Comparison of ENCODE assay signal across 10 cellular contexts in genomic region chr14:103541944-103542544, GRCh38. TPM values are rescaled to one million over a fixed set of nuclear protein-coding genes. Genes with fewer than 3 reads are reported as not detected.
DNase-seq lines count a peak whose midpoint lies in the region; ATAC-seq and TF ChIP-seq lines count a peak whose summit lies in the region.
"Had no signal": no experiment of that assay in that cellular context is flagged by ENCODE, and none has a peak within 500 bp of the region (broad histone marks: within the 10 kb centered on the region; RNA-seq: fewer than 3 reads in every experiment).

No MANE protein-coding gene starts in this region.

- H3K9me3 Mint-ChIP-seq in activated CD4-positive, alpha-beta T cell treated with anti-CD3 and anti-CD28 coated beads for 36 hours (ENCODE audit: low read depth), result no peaks in the 10 kb centered on the region
- no peaks in the 10 kb centered on the region for H3K9me3 Mint-ChIP-seq in CD4-positive, alpha-beta T cell
- H3K9me3 Mint-ChIP-seq: activated naive CD4-positive, alpha-beta T cell treated with anti-CD3 and anti-CD28 coated beads, Interleukin-2, amount 10 ng/mL, durations not matched to agents 7 days and 5 days; nephron progenitor cell had no signal

- no peaks in the 10 kb centered on the region for H3K9me2 ChIP-seq in PC-3 (replicated peaks; ENCODE audit: low read length)

- CTCF ChIA-PET in PC-3 (lab: Charles Lee), result interaction anchor here (1.4 kb wide), 1 partner anchor 21 kb away, joined by 7 read pairs; no protein-coding TSS in a partner anchor
- CTCF ChIA-PET in activated CD4-positive, alpha-beta T cell treated with anti-CD3 and anti-CD28 coated beads for 36 hours (lab: Charles Lee), result interaction anchor here (0.5 to 1.1 kb wide), 2 partner anchors 21 to 55 kb away, joined by 3 to 4 read pairs; no protein-coding TSS in a partner anchor
- CTCF ChIA-PET in CD4-positive, alpha-beta T cell (lab: Charles Lee), result no interaction called here

- H3K4me1 ChIP-seq in PC-3 (ENCODE audit: insufficient read depth, low read length) (peaks cover 47% of the 10 kb centered on the region), gastroesophageal sphincter (peaks cover 31 to 100% (median 78%) of the 10 kb centered on the region in 3 donors), neuronal stem cell (ENCODE audit: control insufficient read depth in 2 of 2, insufficient read depth in 1 of 2, low read depth in 1 of 2, low read length in 2 of 2) (peaks cover 39 to 66% of the 10 kb centered on the region in 2 donors)

- H3K23ac ChIP-seq in neuronal stem cell (ENCODE audit: low read depth, low read length, poor library complexity), result peak overlapping the region; percentile 12

- H3K4ac ChIP-seq in neuronal stem cell (ENCODE audit: low read length), result peak overlapping the region; percentile 99

- H3K14ac ChIP-seq in neuronal stem cell (ENCODE audit: low read length), result peak overlapping the region; percentile 100

- no peak overlapping the region for H3K27ac Mint-ChIP-seq in activated CD4-positive, alpha-beta T cell treated with anti-CD3 and anti-CD28 coated beads for 36 hours
- no peak overlapping the region for H3K27ac Mint-ChIP-seq in CD4-positive, alpha-beta T cell
- H3K27ac Mint-ChIP-seq: activated naive CD4-positive, alpha-beta T cell treated with anti-CD3 and anti-CD28 coated beads, Interleukin-2, amount 10 ng/mL, durations not matched to agents 7 days and 5 days; nephron progenitor cell had no signal

- POLR2A ChIA-PET in PC-3 (lab: Charles Lee; ENCODE audit: unreplicated experiment), result no interaction called here
- POLR2A ChIA-PET in activated CD4-positive, alpha-beta T cell treated with anti-CD3 and anti-CD28 coated beads for 36 hours (lab: Charles Lee), result interaction anchor here (1.1 kb wide), 1 partner anchor 10 kb away, joined by 4 read pairs; no protein-coding TSS in a partner anchor
- POLR2A ChIA-PET in CD4-positive, alpha-beta T cell (lab: Charles Lee), result interaction anchor here (1.2 kb wide), 2 partner anchors 12 to 21 kb away, joined by 4 read pairs; partner anchors contain the start of gene TRMT61A

- H3K79me1 ChIP-seq in neuronal stem cell (ENCODE audit: low read depth, low read length), result peaks cover 8% of the 10 kb centered on the region

- no peak for TF ChIP-seq EP300 in gastroesophageal sphincter (IDR thresholded peaks at IDR 0.05)

- H4K8ac ChIP-seq in neuronal stem cell (ENCODE audit: low read depth, low read length), result peak overlapping the region; percentile 92

- ATAC-seq in PC-3 (no peak), gastroesophageal sphincter (peak; percentile 14)
- no peak for ATAC-seq in activated CD4-positive, alpha-beta T cell treated with anti-CD3 and anti-CD28 coated beads for 36 hours
- ATAC-seq in CD4-positive, alpha-beta T cell (ENCODE audit: poor library complexity), result no peak

- H3K4me1 Mint-ChIP-seq in activated CD4-positive, alpha-beta T cell treated with anti-CD3 and anti-CD28 coated beads for 36 hours, result no peaks in the 10 kb centered on the region
- H3K4me1 Mint-ChIP-seq in CD4-positive, alpha-beta T cell (ENCODE audit: low read depth), result no peaks in the 10 kb centered on the region
- H3K4me1 Mint-ChIP-seq: activated naive CD4-positive, alpha-beta T cell treated with anti-CD3 and anti-CD28 coated beads, Interleukin-2, amount 10 ng/mL, durations not matched to agents 7 days and 5 days had no signal

- H3K36me3 ChIP-seq in PC-3 (ENCODE audit: low read depth, low read length) (no peaks in the 10 kb centered on the region), gastroesophageal sphincter (no peaks in the 10 kb centered on the region), neuronal stem cell (replicated peaks in 1 of 2; ENCODE audit: control insufficient read depth in 2 of 2, insufficient read depth in 2 of 2, low read length in 2 of 2) (no peaks in the 10 kb centered on the region)

- peak overlapping the region; percentile 21; the same call in 1 of the 2 replicates for H3K4me2 ChIP-seq in PC-3 (ENCODE audit: low read length)
- peak overlapping the region; percentile 73 for H3K4me2 ChIP-seq in neuronal stem cell (ENCODE audit: insufficient read depth, low read length, poor library complexity, severe bottlenecking)

- intact Hi-C loops in PC-3 (cut with micrococcal nuclease), result no loop called here
- intact Hi-C loops in activated CD4-positive, alpha-beta T cell treated with anti-CD3 and anti-CD28 coated beads for 36 hours (cut with DNase I, micrococcal nuclease), result no loop called here
- intact Hi-C loops in CD4-positive, alpha-beta T cell (cut with DNase I, micrococcal nuclease), result no loop called here

- no peak overlapping the region for H3K4me3 Mint-ChIP-seq in activated CD4-positive, alpha-beta T cell treated with anti-CD3 and anti-CD28 coated beads for 36 hours
- H3K4me3 Mint-ChIP-seq in CD4-positive, alpha-beta T cell, result no peak overlapping the region
- H3K4me3 Mint-ChIP-seq: activated naive CD4-positive, alpha-beta T cell treated with anti-CD3 and anti-CD28 coated beads, Interleukin-2, amount 10 ng/mL, durations not matched to agents 7 days and 5 days; nephron progenitor cell had no signal

- peak overlapping the region; percentile 98 for H2BK15ac ChIP-seq in neuronal stem cell (ENCODE audit: low read length)

- no peaks in the 10 kb centered on the region for H3K27me3 ChIP-seq in PC-3 (ENCODE audit: low read length)
- H3K27me3 ChIP-seq in gastroesophageal sphincter, result no peaks in the 10 kb centered on the region
- H3K27me3 ChIP-seq in neuronal stem cell (ENCODE audit: control insufficient read depth in 3 of 3, insufficient read depth in 3 of 3, low read depth in 1 of 3, low read length in 3 of 3), result no peaks in the 10 kb centered on the region
- peaks cover 8% of the 10 kb centered on the region for H3K27me3 ChIP-seq in CD4-positive, alpha-beta T cell (ENCODE audit: control insufficient read depth, insufficient read depth, low read length)

- peak overlapping the region; percentile 100 for H2BK12ac ChIP-seq in neuronal stem cell (ENCODE audit: low read length)

- peak overlapping the region; percentile 96 for H3K27ac ChIP-seq in PC-3 (ENCODE audit: low read length)
- H3K27ac ChIP-seq in gastroesophageal sphincter, result peak overlapping the region; percentile 62 to 96 (median 92)
- peak overlapping the region; percentile 82 for H3K27ac ChIP-seq in neuronal stem cell (replicated peaks; ENCODE audit: low read length)
- H3K27ac ChIP-seq in CD4-positive, alpha-beta T cell (ENCODE audit: low read depth, low read length), result no peak overlapping the region

- no peaks in the 10 kb centered on the region for H3K79me2 ChIP-seq in PC-3 (ENCODE audit: low read length)

- no CpG with 5 or more reads among the region's 24 CpGs for WGBS in gastroesophageal sphincter (ENCODE audit: low coverage in 1 of 2), 2 donors
- no CpG with 5 or more reads among the region's 24 CpGs for WGBS in neuronal stem cell (ENCODE audit: extremely low coverage in 2 of 2, insufficient read length in 2 of 2, insufficient replicate concordance in 1 of 2), 2 donors

- peak overlapping the region; percentile 100 for H3K18ac ChIP-seq in neuronal stem cell (ENCODE audit: low read length)

- H4K91ac ChIP-seq in neuronal stem cell (ENCODE audit: low read depth, low read length, poor library complexity), result peak overlapping the region; percentile 99

- H3K36me3 Mint-ChIP-seq in activated CD4-positive, alpha-beta T cell treated with anti-CD3 and anti-CD28 coated beads for 36 hours (ENCODE audit: low read depth), result no peaks in the 10 kb centered on the region
- no peaks in the 10 kb centered on the region for H3K36me3 Mint-ChIP-seq in CD4-positive, alpha-beta T cell (ENCODE audit: low read depth)
- H3K36me3 Mint-ChIP-seq: activated naive CD4-positive, alpha-beta T cell treated with anti-CD3 and anti-CD28 coated beads, Interleukin-2, amount 10 ng/mL, durations not matched to agents 7 days and 5 days had no signal

- no peak for TF ChIP-seq CTCF in PC-3 (conservative IDR thresholded peaks at IDR 0.05; ENCODE audit: low read depth, low read length)
- TF ChIP-seq CTCF in gastroesophageal sphincter (IDR thresholded peaks at IDR 0.05), result peak in 3 of 4 experiments; percentile 22 to 42 (median 39)
- TF ChIP-seq CTCF in CD4-positive, alpha-beta T cell (IDR thresholded peaks at IDR 0.05), result no peak

- H3K4me3 ChIP-seq in PC-3 (ENCODE audit: low read length) (no peak overlapping the region), gastroesophageal sphincter (no peak overlapping the region), neuronal stem cell (ENCODE audit: low read length in 2 of 2) (peak overlapping the region in 1 of 2 donors; percentile 0)

- no peak for TF ChIP-seq POLR2A in gastroesophageal sphincter (IDR thresholded peaks at IDR 0.05)

- H3K9ac ChIP-seq in PC-3 (ENCODE audit: low read length) (no peak overlapping the region), neuronal stem cell (ENCODE audit: low read depth, low read length, poor library complexity) (peak overlapping the region; percentile 85)

- H2AFZ ChIP-seq in PC-3 (ENCODE audit: low read length), result no peak overlapping the region
- peak overlapping the region; percentile 25 for H2AFZ ChIP-seq in neuronal stem cell (ENCODE audit: low read length)

- H3K9me3 ChIP-seq in PC-3 (ENCODE audit: low read length), result no peaks in the 10 kb centered on the region
- H3K9me3 ChIP-seq in gastroesophageal sphincter, result no peaks in the 10 kb centered on the region
- H3K9me3 ChIP-seq in neuronal stem cell (replicated peaks in 1 of 2; ENCODE audit: control insufficient read depth in 2 of 2, insufficient read depth in 1 of 2, low read depth in 1 of 2, low read length in 2 of 2), result peaks cover 0 to 1% of the 10 kb centered on the region in 2 donors
- H3K9me3 ChIP-seq in CD4-positive, alpha-beta T cell (ENCODE audit: control insufficient read depth, low read length), result no peaks in the 10 kb centered on the region

- H3K27me3 Mint-ChIP-seq in activated CD4-positive, alpha-beta T cell treated with anti-CD3 and anti-CD28 coated beads for 36 hours, result no peaks in the 10 kb centered on the region
- no peaks in the 10 kb centered on the region for H3K27me3 Mint-ChIP-seq in CD4-positive, alpha-beta T cell

- H2AK5ac ChIP-seq in neuronal stem cell (ENCODE audit: low read depth, low read length), result peak overlapping the region; percentile 98

- peak overlapping the region; percentile 98 for H2BK5ac ChIP-seq in neuronal stem cell (ENCODE audit: low read length)

- no peaks in the 10 kb centered on the region for H4K20me1 ChIP-seq in PC-3 (ENCODE audit: low read length)

- peak overlapping the region; percentile 97 for H2BK120ac ChIP-seq in neuronal stem cell (ENCODE audit: low read depth, low read length)

- peak; percentile 23 for DNase-seq in A172 (ENCODE audit: low spot score)
- no peak for DNase-seq in PC-3
- DNase-seq in neuronal stem cell (ENCODE audit: low spot score), result no peak
- DNase-seq in DMS114 treated with DMSO at 0.1 percent for 48 hours (lab: John Stamatoyannopoulos, UW; ENCODE audit: unreplicated experiment), result no peak
- DNase-seq in activated CD4-positive, alpha-beta T cell treated with anti-CD3 and anti-CD28 coated beads for 36 hours, result no peak
- DNase-seq in NOMO-1 (lab: John Stamatoyannopoulos, UW; ENCODE audit: unreplicated experiment in 2 of 2), result no peak
- no peak for DNase-seq in CD4-positive, alpha-beta T cell
- DNase-seq: activated naive CD4-positive, alpha-beta T cell treated with anti-CD3 and anti-CD28 coated beads, Interleukin-2, amount 10 ng/mL, durations not matched to agents 7 days and 5 days had no signal

- BruUV-seq in PC-3 (replicated peaks; lab: Mats Ljungman, UMichigan), result no TSS peak

- no peaks in the 10 kb centered on the region for H3F3A ChIP-seq in PC-3 (ENCODE audit: low read length, unreplicated experiment)

RNA-seq across cellular contexts. Expression of gene TRMT61A, which starts 13.0 kb away (rescaled TPM):
- 8.5 and 10.2 TPM in 2 replicates for total RNA-seq in A172 (2014; rRNA removed; shearing (Covaris generic))
- total RNA-seq in PC-3 (2014; rRNA removed) (51.2 and 72.9 TPM in 2 replicates), gastroesophageal sphincter (10 to 100 TPM; 22.5 to 45.2 (median 30.9) TPM)
- 2.1 TPM for polyA plus RNA-seq in neuronal stem cell (2013, experiment 1 of 2)
- 2.2 TPM for polyA plus RNA-seq in neuronal stem cell (2013, experiment 2 of 2)
- 1 to 10 TPM; 8.8 to 9.0 TPM for total RNA-seq in activated CD4-positive, alpha-beta T cell treated with anti-CD3 and anti-CD28 coated beads for 36 hours
- 1 to 10 TPM; 9.2 to 9.8 TPM for total RNA-seq in CD4-positive, alpha-beta T cell

RNA-seq across cellular contexts. Expression of gene CKB, which starts 19.4 kb away (rescaled TPM):
- 13.2 and 40.3 TPM in 2 replicates for total RNA-seq in A172 (2014; rRNA removed; shearing (Covaris generic))
- total RNA-seq in PC-3 (2014; rRNA removed) (299 and 324 TPM in 2 replicates), gastroesophageal sphincter (1,000 to 10,000 TPM in 2 of 4 donors, 100 to 1,000 TPM in 2; 453 to 1,624 (median 922) TPM)
- 418 TPM for polyA plus RNA-seq in neuronal stem cell (2013, experiment 1 of 2)
- 412 TPM for polyA plus RNA-seq in neuronal stem cell (2013, experiment 2 of 2)
- 1 to 10 TPM; 3.4 to 4.0 TPM for total RNA-seq in activated CD4-positive, alpha-beta T cell treated with anti-CD3 and anti-CD28 coated beads for 36 hours
- total RNA-seq in CD4-positive, alpha-beta T cell, result 1 to 10 TPM; 5.8 to 6.6 TPM

RNA-seq across cellular contexts. Expression of gene BAG5, which starts 20.4 kb away (rescaled TPM):
- total RNA-seq in A172 (2014; rRNA removed; shearing (Covaris generic)), result 21.0 and 24.8 TPM in 2 replicates
- 28.1 and 33.0 TPM in 2 replicates for total RNA-seq in PC-3 (2014; rRNA removed)
- total RNA-seq in gastroesophageal sphincter, result 10 to 100 TPM; 31.1 to 41.3 (median 38.5) TPM
- 11.7 TPM for polyA plus RNA-seq in neuronal stem cell (2013, experiment 1 of 2)
- 11.8 TPM for polyA plus RNA-seq in neuronal stem cell (2013, experiment 2 of 2)
- 10 to 100 TPM; 24.2 to 25.1 TPM for total RNA-seq in activated CD4-positive, alpha-beta T cell treated with anti-CD3 and anti-CD28 coated beads for 36 hours
- 10 to 100 TPM; 39.4 to 40.3 TPM for total RNA-seq in CD4-positive, alpha-beta T cell

RNA-seq across cellular contexts. Expression of gene COA8, which starts 20.7 kb away (rescaled TPM):
- 24.8 and 25.3 TPM in 2 replicates for total RNA-seq in A172 (2014; rRNA removed; shearing (Covaris generic))
- 52.7 and 62.3 TPM in 2 replicates for total RNA-seq in PC-3 (2014; rRNA removed)
- 10 to 100 TPM; 25.8 to 41.4 (median 28.4) TPM for total RNA-seq in gastroesophageal sphincter
- polyA plus RNA-seq in neuronal stem cell (2013, experiment 1 of 2), result 45.8 TPM
- polyA plus RNA-seq in neuronal stem cell (2013, experiment 2 of 2), result 47.5 TPM
- 10 to 100 TPM; 39.6 to 41.7 TPM for total RNA-seq in activated CD4-positive, alpha-beta T cell treated with anti-CD3 and anti-CD28 coated beads for 36 hours
- total RNA-seq in CD4-positive, alpha-beta T cell, result 10 to 100 TPM in 1 of 2 experiments, 1 to 10 TPM in 1; 9.1 to 10.7 TPM

Comparison
In these comparisons a context has a peak if more than half of its experiments do, and no peak if none do; other contexts are left out.
1. CTCF ChIP-seq: peak in gastroesophageal sphincter (3 of 4); none in PC-3 (single experiment) and CD4-positive, alpha-beta T cell (single experiment).